27 cellular contexts compared by ENCODE assay signal in the genomic region with DNA sequence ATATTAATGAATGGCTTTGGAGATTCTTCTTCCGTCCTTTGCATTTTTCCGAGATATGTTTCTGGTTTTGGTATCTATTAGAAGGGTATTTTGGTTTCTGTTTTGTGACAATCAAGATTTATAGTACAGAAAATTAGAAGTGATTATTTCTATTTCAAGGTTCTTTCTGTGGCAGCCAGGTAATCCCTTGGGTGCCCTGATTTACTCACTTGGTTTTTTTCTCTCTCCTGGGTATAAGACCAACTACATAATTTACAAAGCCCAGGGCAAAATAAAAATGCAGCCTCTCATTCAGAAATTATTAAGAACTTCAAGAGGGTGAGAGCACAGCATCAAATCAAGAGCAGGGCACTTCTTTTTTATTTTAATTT. TPM values are rescaled to one million over a fixed set of nuclear protein-coding genes. Genes with fewer than 3 reads are reported as not detected.
"Had no signal": no experiment of that assay in that cellular context is flagged by ENCODE, and none has a peak within 500 bp of the region (broad histone marks: within the 10 kb centered on the region; RNA-seq: fewer than 3 reads in every experiment).

No MANE protein-coding gene starts in this region.

- H2AFZ ChIP-seq: parathyroid adenoma had no signal

- H3K36me3 ChIP-seq: transverse colon had no signal

- H3K4me3 ChIP-seq: esophagus squamous epithelium, heart right ventricle, left ventricle myocardium inferior, psoas muscle, smooth muscle cell, testis, transverse colon had no signal

- H3K36me3 Mint-ChIP-seq: activated naive CD4-positive, alpha-beta T cell treated with anti-CD3 and anti-CD28 coated beads, Interleukin-2, amount 50 U/mL, for 24 hours had no signal

- H3K4me3 Mint-ChIP-seq: activated CD8-positive, alpha-beta T cell treated with anti-CD3 and anti-CD28 coated beads for 36 hours; activated naive CD4-positive, alpha-beta T cell treated with anti-CD3 and anti-CD28 coated beads, Interleukin-2, amount 50 U/mL, for 24 hours; activated naive CD8-positive, alpha-beta T cell treated with anti-CD3 and anti-CD28 coated beads, Interleukin-2, amount 50 U/mL, for 24 hours had no signal

- H3K27me3 ChIP-seq: esophagus squamous epithelium, heart right ventricle, testis, transverse colon had no signal

- DNase-seq: activated CD4-positive, alpha-beta T cell treated with anti-CD3 and anti-CD28 coated beads for 1 hour; activated CD4-positive, alpha-beta T cell treated with anti-CD3 and anti-CD28 coated beads, Interleukin-2, amount 50 U/mL, for 1 hour; activated CD8-positive, alpha-beta T cell treated with anti-CD3 and anti-CD28 coated beads for 36 hours; activated naive CD8-positive, alpha-beta T cell treated with anti-CD3 and anti-CD28 coated beads, Interleukin-2, amount 50 U/mL, for 24 hours; activated T-cell treated with anti-CD3 and anti-CD28 coated beads, Interleukin-2, amount 50 U/mL, for 48 hours; amygdala; caudate nucleus; dermis blood vessel endothelial cell; effector CD4-positive, alpha-beta T cell; esophagus squamous epithelium; foreskin melanocyte; heart right ventricle; left ventricle myocardium inferior; occipital lobe; psoas muscle; stimulated activated CD4-positive, alpha-beta T cell treated with anti-CD3 and anti-CD28 coated beads, Interleukin-1b, Interleukin-23, amount 100 ng/mL, for 48 hours; stimulated activated CD4-positive, alpha-beta T cell treated with anti-CD3 and anti-CD28 coated beads, Interleukin-4, amount 100 ng/mL, for 4 hours; stimulated activated CD8-positive, alpha-beta memory T cell treated with anti-CD3 and anti-CD28 coated beads, Interleukin-4, amount 100 ng/mL, for 48 hours; stimulated activated naive CD4-positive, alpha-beta T cell; T-helper 2 cell; testis; transverse colon had no signal

- H3K9me3 ChIP-seq: esophagus squamous epithelium, heart right ventricle, left ventricle myocardium inferior, psoas muscle, testis, transverse colon had no signal

- H3K9ac ChIP-seq: parathyroid adenoma had no signal

- H3K27ac Mint-ChIP-seq: activated naive CD4-positive, alpha-beta T cell treated with anti-CD3 and anti-CD28 coated beads, Interleukin-2, amount 50 U/mL, for 24 hours; activated naive CD8-positive, alpha-beta T cell treated with anti-CD3 and anti-CD28 coated beads, Interleukin-2, amount 50 U/mL, for 24 hours; activated T-helper 2 cell treated with anti-CD3 and anti-CD28 coated beads, Interferon-gamma antibody, Interleukin-2, Interleukin-4, amounts not matched to agents 10 μg/mL and 5 μg/mL and 100 μg/mL, durations not matched to agents 14 hours and 24 hours and 36 hours had no signal

- H3K4me2 ChIP-seq: smooth muscle cell had no signal

- FAIRE-seq: islet of Langerhans had no signal

- H3K9me3 Mint-ChIP-seq: activated CD8-positive, alpha-beta T cell treated with anti-CD3 and anti-CD28 coated beads for 36 hours; activated naive CD4-positive, alpha-beta T cell treated with anti-CD3 and anti-CD28 coated beads, Interleukin-2, amount 50 U/mL, for 24 hours; activated naive CD8-positive, alpha-beta T cell treated with anti-CD3 and anti-CD28 coated beads, Interleukin-2, amount 50 U/mL, for 24 hours; activated T-helper 2 cell treated with anti-CD3 and anti-CD28 coated beads, Interferon-gamma antibody, Interleukin-2, Interleukin-4, amounts not matched to agents 10 μg/mL and 5 μg/mL and 100 μg/mL, durations not matched to agents 14 hours and 24 hours and 36 hours had no signal

- H3K79me2 ChIP-seq: parathyroid adenoma had no signal

- H3K27me3 Mint-ChIP-seq: activated CD8-positive, alpha-beta T cell treated with anti-CD3 and anti-CD28 coated beads for 36 hours; activated naive CD4-positive, alpha-beta T cell treated with anti-CD3 and anti-CD28 coated beads, Interleukin-2, amount 50 U/mL, for 24 hours; activated naive CD8-positive, alpha-beta T cell treated with anti-CD3 and anti-CD28 coated beads, Interleukin-2, amount 50 U/mL, for 24 hours had no signal

- H3K27ac ChIP-seq: esophagus squamous epithelium, heart right ventricle, left ventricle myocardium inferior, parathyroid adenoma, psoas muscle, testis, transverse colon had no signal

- ATAC-seq: activated CD8-positive, alpha-beta T cell treated with anti-CD3 and anti-CD28 coated beads for 36 hours; activated naive CD8-positive, alpha-beta T cell treated with anti-CD3 and anti-CD28 coated beads, Interleukin-2, amount 50 U/mL, for 24 hours; heart right ventricle; psoas muscle had no signal

RNA-seq across cellular contexts. Expression of a gene that starts 8.9 kb away (rescaled TPM):
- total RNA-seq: smooth muscle cell had no signal
